In the genomic region with DNA sequence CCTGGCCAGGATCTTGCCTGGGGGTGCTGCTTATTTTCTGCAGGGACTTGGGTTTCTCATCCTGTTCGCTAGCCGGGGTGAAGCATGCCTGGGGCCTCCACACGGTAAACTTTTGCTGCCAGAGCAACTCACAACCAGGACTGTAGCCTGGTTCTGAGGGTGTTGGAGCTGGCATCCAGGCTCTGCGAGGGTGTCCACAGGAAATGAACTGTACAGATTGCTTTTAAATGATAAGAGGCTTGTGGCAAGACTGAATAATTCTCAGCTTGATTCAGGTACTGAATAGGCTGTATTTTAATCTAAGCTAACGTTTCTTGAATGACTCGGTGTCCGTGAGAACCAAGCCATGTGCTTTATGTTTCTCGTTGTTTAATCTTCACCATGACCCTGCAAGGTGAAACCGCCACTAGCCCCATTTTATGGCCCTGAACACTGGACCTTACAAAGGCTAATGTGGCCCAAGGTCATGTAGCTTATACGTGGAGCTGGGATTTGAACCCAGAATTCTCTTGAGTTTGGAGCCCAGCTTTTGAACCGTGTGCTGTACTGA, we compare ENCODE assay signal across 16 cellular contexts. TPM values are rescaled to one million over a fixed set of nuclear protein-coding genes. Genes with fewer than 3 reads are reported as not detected.
DNase-seq lines count a peak whose midpoint lies in the region; ATAC-seq, FAIRE-seq and TF ChIP-seq lines count a peak whose summit lies in the region.
"Had no signal": no experiment of that assay in that cellular context is flagged by ENCODE, and none has a peak within 500 bp of the region (broad histone marks: within the 10 kb centered on the region; RNA-seq: fewer than 3 reads in every experiment).

No MANE protein-coding gene starts in this region.

- no peaks in the 10 kb centered on the region for H3K9me3 ChIP-seq in Karpas-422 (ENCODE audit: low read length)
- no peaks in the 10 kb centered on the region for H3K9me3 ChIP-seq in astrocyte (ENCODE audit: insufficient read depth, low read depth, low read length)
- no peaks in the 10 kb centered on the region for H3K9me3 ChIP-seq in neutrophil
- no peaks in the 10 kb centered on the region for H3K9me3 ChIP-seq in Caco-2

- ATAC-seq in HG02970 (IDR thresholded peaks at IDR 0.05; ENCODE audit: low FRiP score, unreplicated experiment) = no peak
- ATAC-seq in stimulated activated naive B cell treated with anti-CD40 and anti-IgM and Interleukin-4, amounts not matched to agents 10 μg/mL and 1 μg/mL and 100 μg/mL, for 72 hours (replicated peaks) = no peak

- POLR2A ChIA-PET in Caco-2 (lab: Charles Lee) = no interaction called here

- intact Hi-C loops in Caco-2 (cut with micrococcal nuclease; ENCODE audit: unreplicated experiment) = no loop called here

- BruUV-seq in Caco-2 (replicated peaks; lab: Mats Ljungman, UMichigan) = no TSS peak

- H3K36me3 ChIP-seq in Karpas-422 (ENCODE audit: insufficient read depth, low read length) (0 out of 2 replicates have a peak, but pooled peaks cover 3% of the 10 kb centered on the region), astrocyte (ENCODE audit: insufficient read depth, low read length) (no peaks in the 10 kb centered on the region), neutrophil (no peaks in the 10 kb centered on the region), Caco-2 (ENCODE audit: control insufficient read depth, insufficient read depth, low read length) (no peaks in the 10 kb centered on the region)

- TF ChIP-seq CTCF in astrocyte (IDR thresholded peaks at IDR 0.05; ENCODE audit: insufficient read depth, low read depth, low read length) = no peak
- no peak for TF ChIP-seq CTCF in neutrophil (IDR thresholded peaks at IDR 0.05)
- TF ChIP-seq CTCF in Caco-2 (IDR thresholded peaks at IDR 0.05; ENCODE audit: insufficient read depth in 1 of 2, low read depth in 1 of 2, low read length in 1 of 2, severe bottlenecking in 1 of 2, unreplicated experiment in 1 of 2) = no peak

- DNase-seq in EH (ENCODE audit: low read depth) (peak; percentile 32), Karpas-422 (no peak), astrocyte (ENCODE audit: low read depth) (peak; percentile 41), Caco-2 (no peak)
- no peak for DNase-seq in stimulated activated naive B cell treated with anti-CD40 and anti-IgM and Interleukin-4, amounts not matched to agents 10 μg/mL and 1 μg/mL and 100 μg/mL, for 72 hours
- DNase-seq: activated CD4-positive, alpha-beta memory T cell treated with anti-CD3 and anti-CD28 coated beads for 36 hours; activated effector memory CD4-positive, alpha-beta T cell treated with anti-CD3 and anti-CD28 coated beads, Interleukin-2, amount 50 U/mL, for 16 hours; hippocampal formation; Kasumi-1; NCI-H1436 treated with DMSO at 0.1 percent for 48 hours; NCI-H345; NK-92 treated with Interleukin-12 subunit alpha and Interleukin-12 subunit beta, amount 100 ng/mL, for 24 hours; posterior cingulate gyrus; stimulated activated CD4-positive, alpha-beta T cell treated with anti-CD3 and anti-CD28 coated beads, Interleukin-12 subunit alpha, Interleukin-12 subunit beta, amount 100 ng/mL, for 4 hours had no signal

- no peaks in the 10 kb centered on the region for H3K36me3 Mint-ChIP-seq in astrocyte (ENCODE audit: low read depth, unreplicated experiment)
- H3K36me3 Mint-ChIP-seq in stimulated activated naive B cell treated with anti-CD40 and anti-IgM and Interleukin-4, amounts not matched to agents 10 μg/mL and 1 μg/mL and 100 μg/mL, for 72 hours = no peaks in the 10 kb centered on the region
- no peaks in the 10 kb centered on the region for H3K36me3 Mint-ChIP-seq in Caco-2 (ENCODE audit: insufficient read depth, unreplicated experiment)
- H3K36me3 Mint-ChIP-seq: activated CD4-positive, alpha-beta memory T cell treated with anti-CD3 and anti-CD28 coated beads for 36 hours had no signal

- no peaks in the 10 kb centered on the region for H3K9me2 ChIP-seq in Karpas-422 (replicated peaks; ENCODE audit: insufficient read depth, low read length)

- no peak overlapping the region for H3K27ac Mint-ChIP-seq in astrocyte (ENCODE audit: unreplicated experiment)
- no peak overlapping the region for H3K27ac Mint-ChIP-seq in stimulated activated naive B cell treated with anti-CD40 and anti-IgM and Interleukin-4, amounts not matched to agents 10 μg/mL and 1 μg/mL and 100 μg/mL, for 72 hours
- H3K27ac Mint-ChIP-seq in Caco-2 (ENCODE audit: unreplicated experiment) = no peak overlapping the region
- H3K27ac Mint-ChIP-seq: activated CD4-positive, alpha-beta memory T cell treated with anti-CD3 and anti-CD28 coated beads for 36 hours had no signal

- H3K4me2 ChIP-seq in Karpas-422 (ENCODE audit: low read depth, low read length, poor library complexity, severe bottlenecking) (no peak overlapping the region), astrocyte (ENCODE audit: low read length) (peak overlapping the region; percentile 3)

- no peak overlapping the region for H2AFZ ChIP-seq in Karpas-422 (ENCODE audit: low read length)
- no peak overlapping the region for H2AFZ ChIP-seq in astrocyte (ENCODE audit: low read depth, low read length)

- CTCF ChIA-PET in Caco-2 (lab: Charles Lee) = interaction anchor here (0.5 kb wide), 1 partner anchor 387 kb away, joined by 4 read pairs; no protein-coding TSS in a partner anchor

- H3K4me1 ChIP-seq in Karpas-422 (ENCODE audit: low read length) (peaks cover 82% of the 10 kb centered on the region), astrocyte (ENCODE audit: insufficient read depth, low read length) (peaks cover 6% of the 10 kb centered on the region), neutrophil (ENCODE audit: control insufficient read depth in 1 of 2, insufficient read depth in 1 of 2, low read depth in 1 of 2, low read length in 1 of 2) (peaks cover 19 to 36% of the 10 kb centered on the region in 2 experiments), Caco-2 (peaks cover 4% of the 10 kb centered on the region)

- peaks cover 23% of the 10 kb centered on the region for H3K4me1 Mint-ChIP-seq in astrocyte (ENCODE audit: low read depth, unreplicated experiment)
- peaks cover under 1 to 2% of the 10 kb centered on the region in 2 donors for H3K4me1 Mint-ChIP-seq in stimulated activated naive B cell treated with anti-CD40 and anti-IgM and Interleukin-4, amounts not matched to agents 10 μg/mL and 1 μg/mL and 100 μg/mL, for 72 hours
- peaks cover 8% of the 10 kb centered on the region for H3K4me1 Mint-ChIP-seq in Caco-2 (ENCODE audit: low read depth, unreplicated experiment)

- no peaks in the 10 kb centered on the region for H4K20me1 ChIP-seq in Karpas-422 (ENCODE audit: insufficient read depth, low read depth, low read length)
- H4K20me1 ChIP-seq in astrocyte (ENCODE audit: insufficient read depth, low read length) = no peaks in the 10 kb centered on the region

- H3K27me3 ChIP-seq in Karpas-422 (ENCODE audit: low read length) (no peaks in the 10 kb centered on the region), astrocyte (ENCODE audit: insufficient read depth, low read length) (no peaks in the 10 kb centered on the region), neutrophil (no peaks in the 10 kb centered on the region), Caco-2 (replicated peaks; ENCODE audit: control insufficient read depth, insufficient read depth, low read length) (no peaks in the 10 kb centered on the region)

- H3K4me3 ChIP-seq in Karpas-422 (ENCODE audit: low read length) (no peak overlapping the region), astrocyte (ENCODE audit: insufficient read depth, low read depth, low read length) (no peak overlapping the region), neutrophil (ENCODE audit: low read depth in 1 of 2, low read length in 1 of 2) (no peak overlapping the region), Caco-2 (ENCODE audit: low read depth, low read length) (no peak overlapping the region)

- no peaks in the 10 kb centered on the region for H3K27me3 Mint-ChIP-seq in astrocyte (ENCODE audit: low read depth, unreplicated experiment)
- peaks cover 0 to 3% of the 10 kb centered on the region in 2 donors for H3K27me3 Mint-ChIP-seq in stimulated activated naive B cell treated with anti-CD40 and anti-IgM and Interleukin-4, amounts not matched to agents 10 μg/mL and 1 μg/mL and 100 μg/mL, for 72 hours
- H3K27me3 Mint-ChIP-seq in Caco-2 (ENCODE audit: insufficient read depth, unreplicated experiment) = no peaks in the 10 kb centered on the region
- H3K27me3 Mint-ChIP-seq: activated CD4-positive, alpha-beta memory T cell treated with anti-CD3 and anti-CD28 coated beads for 36 hours had no signal

- H3K9me3 Mint-ChIP-seq in astrocyte (ENCODE audit: unreplicated experiment) = no peaks in the 10 kb centered on the region
- no peaks in the 10 kb centered on the region for H3K9me3 Mint-ChIP-seq in stimulated activated naive B cell treated with anti-CD40 and anti-IgM and Interleukin-4, amounts not matched to agents 10 μg/mL and 1 μg/mL and 100 μg/mL, for 72 hours
- no peaks in the 10 kb centered on the region for H3K9me3 Mint-ChIP-seq in Caco-2 (ENCODE audit: unreplicated experiment)
- H3K9me3 Mint-ChIP-seq: activated CD4-positive, alpha-beta memory T cell treated with anti-CD3 and anti-CD28 coated beads for 36 hours had no signal

- no peak for FAIRE-seq in astrocyte (lab: Jason Lieb, UNC)

- no peak overlapping the region for H3K9ac ChIP-seq in Karpas-422 (ENCODE audit: low read length)
- H3K9ac ChIP-seq in astrocyte (ENCODE audit: low read length) = no peak overlapping the region

- H3K4me3 Mint-ChIP-seq in astrocyte (ENCODE audit: unreplicated experiment) (no peak overlapping the region), Caco-2 (ENCODE audit: unreplicated experiment) (no peak overlapping the region)
- H3K4me3 Mint-ChIP-seq in stimulated activated naive B cell treated with anti-CD40 and anti-IgM and Interleukin-4, amounts not matched to agents 10 μg/mL and 1 μg/mL and 100 μg/mL, for 72 hours = no peak overlapping the region
- H3K4me3 Mint-ChIP-seq: activated CD4-positive, alpha-beta memory T cell treated with anti-CD3 and anti-CD28 coated beads for 36 hours had no signal

- H3K27ac ChIP-seq in Karpas-422 (ENCODE audit: low read length) (peak overlapping the region; percentile 31; the same call in 1 of the 2 replicates), astrocyte (ENCODE audit: low read depth, low read length) (no peak overlapping the region), neutrophil (peak overlapping the region; percentile 46)

- H3K79me2 ChIP-seq in Karpas-422 (ENCODE audit: low read length) (peaks cover 94% of the 10 kb centered on the region), astrocyte (ENCODE audit: insufficient read depth, low read length) (no peaks in the 10 kb centered on the region)

RNA-seq across cellular contexts. Expression of a gene that starts 49.4 kb away (rescaled TPM):
- total RNA-seq in Karpas-422 (2014; rRNA removed; shearing (Covaris generic); ENCODE audit: low replicate concordance) = 28.8 and 63.5 TPM in 2 replicates
- total RNA-seq in astrocyte (4.9 and 5.4 TPM in 2 replicates), Caco-2 (2022) (1.8 and 2.1 TPM in 2 replicates)

Comparison
In these comparisons a context has a peak if more than half of its experiments do, and no peak if none do; other contexts are left out.
1. DNase-seq: peak in EH (single experiment) and astrocyte (single experiment); none in Karpas-422 (single experiment), stimulated activated naive B cell treated with anti-CD40 and anti-IgM and Interleukin-4, amounts not matched to agents 10 μg/mL and 1 μg/mL and 100 μg/mL, for 72 hours (single experiment) and Caco-2 (0 of 2).